17 cellular contexts compared by ENCODE assay signal in the genomic region with DNA sequence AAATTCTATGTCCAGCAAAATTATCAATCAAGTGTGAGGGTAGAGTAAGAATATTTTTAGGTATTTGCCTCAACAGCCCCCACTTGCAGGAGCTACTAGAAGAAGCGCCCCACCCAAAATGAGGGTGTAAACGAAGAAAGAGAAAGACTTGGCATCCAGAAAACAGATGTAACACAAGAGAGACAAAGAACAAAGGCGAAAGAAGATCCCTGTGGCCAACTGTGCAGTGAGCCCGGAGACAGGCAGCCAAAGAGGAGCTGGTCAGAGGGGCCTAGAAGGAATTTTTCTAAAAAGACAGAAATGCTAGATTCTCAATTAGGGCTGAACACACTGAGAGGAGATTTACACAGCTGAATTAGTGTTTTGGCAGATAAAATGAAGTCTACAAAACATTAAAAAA. TPM values are rescaled to one million over a fixed set of nuclear protein-coding genes. Genes with fewer than 3 reads are reported as not detected.
DNase-seq lines count a peak whose midpoint lies in the region; ATAC-seq and TF ChIP-seq lines count a peak whose summit lies in the region.
"Had no signal": no experiment of that assay in that cellular context is flagged by ENCODE, and none has a peak within 500 bp of the region (broad histone marks: within the 10 kb centered on the region; RNA-seq: fewer than 3 reads in every experiment).

No MANE protein-coding gene starts in this region.

- TF ChIP-seq CTCF in SK-N-SH (IDR thresholded peaks at IDR 0.05), result no peak
- no peak for TF ChIP-seq CTCF in hepatocyte (IDR thresholded peaks at IDR 0.05; ENCODE audit: poor library complexity)
- no peak for TF ChIP-seq CTCF in psoas muscle (IDR thresholded peaks at IDR 0.05)
- no peak for TF ChIP-seq CTCF in vagina (IDR thresholded peaks at IDR 0.05)

- H3K27me3 ChIP-seq in SK-N-SH (ENCODE audit: insufficient read depth) (no peaks in the 10 kb centered on the region), hepatocyte (no peaks in the 10 kb centered on the region), psoas muscle (ENCODE audit: insufficient read depth in 3 of 3, low read length in 2 of 3) (no peaks in the 10 kb centered on the region), vagina (no peaks in the 10 kb centered on the region)
- H3K27me3 ChIP-seq: BLaER1 had no signal

- TF ChIP-seq RAD21 in SK-N-SH (IDR thresholded peaks at IDR 0.05; ENCODE audit: low read length), result no peak

- peaks cover 22% of the 10 kb centered on the region for H3F3A ChIP-seq in SK-N-SH (replicated peaks; ENCODE audit: insufficient read depth)

- H2AFZ ChIP-seq in SK-N-SH (ENCODE audit: low read depth) (peak overlapping the region; percentile 60; the same call in 1 of the 2 replicates), hepatocyte (no peak overlapping the region)
- H2AFZ ChIP-seq: PC-9 had no signal

- intact Hi-C loops in psoas muscle (cut with DNase I), result no loop called here
- intact Hi-C loops in vagina (cut with DNase I), result no loop called here

- H3K36me3 ChIP-seq in SK-N-SH (replicated peaks in 1 of 2; ENCODE audit: control insufficient read depth in 1 of 2, insufficient read depth in 2 of 2, low read length in 1 of 2) (no peaks in the 10 kb centered on the region), hepatocyte (replicated peaks; ENCODE audit: insufficient read depth, low read depth) (no peaks in the 10 kb centered on the region), psoas muscle (ENCODE audit: insufficient read depth in 1 of 2, low read depth in 1 of 2) (no peaks in the 10 kb centered on the region), vagina (no peaks in the 10 kb centered on the region)
- H3K36me3 ChIP-seq: BLaER1 had no signal

- no peaks in the 10 kb centered on the region for H3K79me2 ChIP-seq in SK-N-SH (ENCODE audit: insufficient read depth)
- H3K79me2 ChIP-seq in hepatocyte, result no peaks in the 10 kb centered on the region

- H3K4me1 ChIP-seq in SK-N-SH (ENCODE audit: control insufficient read depth in 1 of 2, insufficient read depth in 2 of 2, low read depth in 1 of 2, low read length in 1 of 2), result peaks cover 13 to 28% of the 10 kb centered on the region in 2 experiments
- peaks cover 18% of the 10 kb centered on the region for H3K4me1 ChIP-seq in hepatocyte (ENCODE audit: insufficient read depth)
- peaks cover under 1% of the 10 kb centered on the region for H3K4me1 ChIP-seq in psoas muscle
- peaks cover 29% of the 10 kb centered on the region for H3K4me1 ChIP-seq in vagina
- H3K4me1 ChIP-seq: BLaER1 had no signal

- H3K4me2 ChIP-seq in SK-N-SH, result peak overlapping the region; percentile 57; the same call in 1 of the 2 replicates
- no peak overlapping the region for H3K4me2 ChIP-seq in hepatocyte
- H3K4me2 ChIP-seq: BLaER1, PC-9 had no signal

- H3K9ac ChIP-seq in SK-N-SH, result no peak overlapping the region
- H3K9ac ChIP-seq: BLaER1 had no signal

- H4K20me1 ChIP-seq in SK-N-SH (ENCODE audit: insufficient read depth) (no peaks in the 10 kb centered on the region), hepatocyte (ENCODE audit: insufficient read depth, poor library complexity, severe bottlenecking) (no peaks in the 10 kb centered on the region)
- H4K20me1 ChIP-seq: BLaER1 had no signal

- no peak overlapping the region for H3K4me3 ChIP-seq in SK-N-SH (ENCODE audit: low read depth in 2 of 2, low read length in 1 of 2)
- H3K4me3 ChIP-seq in hepatocyte, result no peak overlapping the region
- H3K4me3 ChIP-seq in psoas muscle, result no peak overlapping the region
- H3K4me3 ChIP-seq in vagina, result no peak overlapping the region
- H3K4me3 ChIP-seq: BLaER1, PC-9 had no signal

- POLR2A ChIA-PET in SK-N-SH (lab: Yijun Ruan, JAX), result no interaction called here

- H3K9me3 ChIP-seq in SK-N-SH, result no peaks in the 10 kb centered on the region
- no peaks in the 10 kb centered on the region for H3K9me3 ChIP-seq in hepatocyte (ENCODE audit: low read depth)
- no peaks in the 10 kb centered on the region for H3K9me3 ChIP-seq in psoas muscle
- no peaks in the 10 kb centered on the region for H3K9me3 ChIP-seq in vagina
- H3K9me3 ChIP-seq: BLaER1 had no signal

- DNase-seq in SK-N-SH (no peak), hepatocyte (ENCODE audit: low spot score) (no peak), psoas muscle (no peak), vagina (ENCODE audit: extremely low spot score in 2 of 2) (no peak), NCI-H345 (lab: John Stamatoyannopoulos, UW) (no peak), SKM-1 (lab: John Stamatoyannopoulos, UW; ENCODE audit: unreplicated experiment) (no peak)
- DNase-seq: CD8-positive, alpha-beta memory T cell; DND-41; GDM1; NCI-H2227 treated with DMSO at 0.1 percent for 48 hours; NCI-H69; PC-9 had no signal

- CTCF ChIA-PET in SK-N-SH (lab: Yijun Ruan, JAX), result interaction anchor here (1.0 to 1.5 kb wide), 3 partner anchors 15 to 109 kb away, joined by 3 to 8 read pairs (median 6); no protein-coding TSS in a partner anchor

- no peak for TF ChIP-seq POLR2A in vagina (IDR thresholded peaks at IDR 0.05)

- TF ChIP-seq EP300 in SK-N-SH (IDR thresholded peaks at IDR 0.05; ENCODE audit: borderline replicate concordance in 1 of 2, low read depth in 1 of 2, low read length in 1 of 2), result no peak

- H3K9me2 ChIP-seq in SK-N-SH (no peaks in the 10 kb centered on the region), hepatocyte (replicated peaks; ENCODE audit: insufficient read depth) (no peaks in the 10 kb centered on the region)

- no peak for ATAC-seq in SK-N-SH treated with all-trans-retinoic acid at 6 μM for 48 hours
- no peak for ATAC-seq in psoas muscle
- ATAC-seq in GM21619 (IDR thresholded peaks at IDR 0.05; ENCODE audit: unreplicated experiment), result no peak

- 86% methylated on average over 4 of the region's 4 CpGs for WGBS in SK-N-SH (ENCODE audit: low lambda C conversion rate)
- 84% methylated on average over 4 of the region's 4 CpGs for WGBS in hepatocyte (ENCODE audit: low lambda C conversion rate, missing lambda C conversion rate)
- 40 to 66% (median 47%) methylated on average over 4 of the region's 4 CpGs for WGBS in psoas muscle, 3 donors

- peak overlapping the region; percentile 88 to 90; a peak in 2 of 4 replicates for H3K27ac ChIP-seq in SK-N-SH (ENCODE audit: low read depth in 2 of 2, low read length in 1 of 2)
- peak overlapping the region; percentile 64 for H3K27ac ChIP-seq in hepatocyte
- H3K27ac ChIP-seq in psoas muscle, result peak overlapping the region; percentile 4
- H3K27ac ChIP-seq in vagina, result peak overlapping the region; percentile 18
- H3K27ac ChIP-seq: 22Rv1, BLaER1, HL-60, PC-9 had no signal

TF ChIP-seq in SK-N-SH, 30 proteins besides CTCF, POLR2A, EP300 and RAD21:
- TF ChIP-seq SMC3 (IDR thresholded peaks at IDR 0.05; ENCODE audit: low read depth, low read length) (no peak), POLR2AphosphoS5 (IDR thresholded peaks at IDR 0.05; ENCODE audit: low read depth, low read length) (no peak)
- TF ChIP-seq, protein P1, sequence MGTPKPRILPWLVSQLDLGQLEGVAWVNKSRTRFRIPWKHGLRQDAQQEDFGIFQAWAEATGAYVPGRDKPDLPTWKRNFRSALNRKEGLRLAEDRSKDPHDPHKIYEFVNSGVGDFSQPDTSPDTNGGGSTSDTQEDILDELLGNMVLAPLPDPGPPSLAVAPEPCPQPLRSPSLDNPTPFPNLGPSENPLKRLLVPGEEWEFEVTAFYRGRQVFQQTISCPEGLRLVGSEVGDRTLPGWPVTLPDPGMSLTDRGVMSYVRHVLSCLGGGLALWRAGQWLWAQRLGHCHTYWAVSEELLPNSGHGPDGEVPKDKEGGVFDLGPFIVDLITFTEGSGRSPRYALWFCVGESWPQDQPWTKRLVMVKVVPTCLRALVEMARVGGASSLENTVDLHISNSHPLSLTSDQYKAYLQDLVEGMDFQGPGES (IDR thresholded peaks at IDR 0.05; ENCODE audit: low read depth, low read length), result no peak

TF ChIP-seq in SK-N-SH treated with all-trans-retinoic acid at 6 μM for 48 hours, 23 proteins besides CTCF, POLR2A, EP300 and RAD21 (continues in another document):
- no peak for TF ChIP-seq RARB (CRISPR knock-in tag; IDR thresholded peaks at IDR 0.05)
- TF ChIP-seq, protein P2, sequence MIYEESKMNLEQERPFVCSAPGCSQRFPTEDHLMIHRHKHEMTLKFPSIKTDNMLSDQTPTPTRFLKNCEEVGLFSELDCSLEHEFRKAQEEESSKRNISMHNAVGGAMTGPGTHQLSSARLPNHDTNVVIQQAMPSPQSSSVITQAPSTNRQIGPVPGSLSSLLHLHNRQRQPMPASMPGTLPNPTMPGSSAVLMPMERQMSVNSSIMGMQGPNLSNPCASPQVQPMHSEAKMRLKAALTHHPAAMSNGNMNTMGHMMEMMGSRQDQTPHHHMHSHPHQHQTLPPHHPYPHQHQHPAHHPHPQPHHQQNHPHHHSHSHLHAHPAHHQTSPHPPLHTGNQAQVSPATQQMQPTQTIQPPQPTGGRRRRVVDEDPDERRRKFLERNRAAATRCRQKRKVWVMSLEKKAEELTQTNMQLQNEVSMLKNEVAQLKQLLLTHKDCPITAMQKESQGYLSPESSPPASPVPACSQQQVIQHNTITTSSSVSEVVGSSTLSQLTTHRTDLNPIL (CRISPR knock-in tag; IDR thresholded peaks at IDR 0.05; ENCODE audit: low read depth), result no peak
- TF ChIP-seq, protein P3, sequence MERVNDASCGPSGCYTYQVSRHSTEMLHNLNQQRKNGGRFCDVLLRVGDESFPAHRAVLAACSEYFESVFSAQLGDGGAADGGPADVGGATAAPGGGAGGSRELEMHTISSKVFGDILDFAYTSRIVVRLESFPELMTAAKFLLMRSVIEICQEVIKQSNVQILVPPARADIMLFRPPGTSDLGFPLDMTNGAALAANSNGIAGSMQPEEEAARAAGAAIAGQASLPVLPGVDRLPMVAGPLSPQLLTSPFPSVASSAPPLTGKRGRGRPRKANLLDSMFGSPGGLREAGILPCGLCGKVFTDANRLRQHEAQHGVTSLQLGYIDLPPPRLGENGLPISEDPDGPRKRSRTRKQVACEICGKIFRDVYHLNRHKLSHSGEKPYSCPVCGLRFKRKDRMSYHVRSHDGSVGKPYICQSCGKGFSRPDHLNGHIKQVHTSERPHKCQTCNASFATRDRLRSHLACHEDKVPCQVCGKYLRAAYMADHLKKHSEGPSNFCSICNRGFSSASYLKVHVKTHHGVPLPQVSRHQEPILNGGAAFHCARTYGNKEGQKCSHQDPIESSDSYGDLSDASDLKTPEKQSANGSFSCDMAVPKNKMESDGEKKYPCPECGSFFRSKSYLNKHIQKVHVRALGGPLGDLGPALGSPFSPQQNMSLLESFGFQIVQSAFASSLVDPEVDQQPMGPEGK (CRISPR knock-in tag; IDR thresholded peaks at IDR 0.05; ENCODE audit: borderline replicate concordance), result no peak

RNA-seq across cellular contexts. Expression of a gene that starts 29.6 kb away (rescaled TPM):
- polyA plus RNA-seq in SK-N-SH (2012; rRNA removed), result 0.26 and 1.0 TPM in 2 replicates
- polyA plus RNA-seq in SK-N-SH (2012; cell fraction: cytosol; rRNA removed), result 1.9 TPM in 2 replicates
- polyA plus RNA-seq in SK-N-SH (2012; cell fraction: nucleus; rRNA removed), result 0.25 and 0.52 TPM in 2 replicates
- 0.27 and 0.44 TPM in 2 replicates for total RNA-seq in hepatocyte
- 1.5 and 1.6 TPM in 2 replicates for polyA plus RNA-seq in hepatocyte
- under 1 TPM; 0.18 to 0.90 (median 0.34) TPM for total RNA-seq in psoas muscle
- polyA plus RNA-seq in psoas muscle, result 1 to 10 TPM in 1 of 3 donors, under 1 TPM in 2; 0.93 to 1.9 (median 0.96) TPM
- total RNA-seq in vagina, result not detected

RNA-seq across cellular contexts. Expression of a gene that starts 37.3 kb away (rescaled TPM):
- polyA plus RNA-seq in SK-N-SH (2012; rRNA removed), result 15.8 and 16.2 TPM in 2 replicates
- 10.3 and 13.2 TPM in 2 replicates for polyA plus RNA-seq in SK-N-SH (2012; cell fraction: cytosol; rRNA removed)
- polyA plus RNA-seq in SK-N-SH (2012; cell fraction: nucleus; rRNA removed), result 12.8 and 15.3 TPM in 2 replicates
- 18.3 and 20.1 TPM in 2 replicates for total RNA-seq in hepatocyte
- 14.5 and 20.6 TPM in 2 replicates for polyA plus RNA-seq in hepatocyte
- 10 to 100 TPM; 31.6 to 64.7 (median 47.9) TPM for total RNA-seq in psoas muscle
- polyA plus RNA-seq in psoas muscle, result 100 to 1,000 TPM in 1 of 3 donors, 10 to 100 TPM in 2; 11.2 to 112 (median 36.2) TPM
- total RNA-seq in vagina, result 57.0 TPM

Comparison
In these comparisons a context has a peak if more than half of its experiments do, and no peak if none do; other contexts are left out.
1. H3K27ac ChIP-seq: peak in every context shown above with its lines; median percentile 89 in SK-N-SH; 64 in hepatocyte; 18 in vagina; 4 in psoas muscle.